11 cellular contexts compared by ENCODE assay signal in genomic region chr1:245956225-245956624, GRCh38.
A peak's percentile ranks its signal among the peaks of the same experiment; 100 is the strongest.
DNase-seq lines count a peak whose midpoint lies in the region; ATAC-seq and TF ChIP-seq lines count a peak whose summit lies in the region.
"Had no signal": no experiment of that assay in that cellular context is flagged by ENCODE, and none has a peak within 500 bp of the region (broad histone marks: within the 10 kb centered on the region; RNA-seq: fewer than 3 reads in every experiment).

No MANE protein-coding gene starts in this region.

- peak; percentile 70 for ATAC-seq in CD4-positive, alpha-beta T cell (ENCODE audit: poor library complexity)
- no peak for ATAC-seq in HG03442 (IDR thresholded peaks at IDR 0.05; ENCODE audit: unreplicated experiment)
- no peak for ATAC-seq in HG03521 (IDR thresholded peaks at IDR 0.05; ENCODE audit: unreplicated experiment)
- no peak for ATAC-seq in GM19455 (IDR thresholded peaks at IDR 0.05; ENCODE audit: unreplicated experiment)

- H3K36me3 Mint-ChIP-seq in CD4-positive, alpha-beta T cell (ENCODE audit: low read depth): no peaks in the 10 kb centered on the region

- H3K4me1 Mint-ChIP-seq in CD4-positive, alpha-beta T cell (ENCODE audit: low read depth): peaks cover 36% of the 10 kb centered on the region

- H3K27me3 ChIP-seq in CD4-positive, alpha-beta T cell (ENCODE audit: control insufficient read depth, insufficient read depth, low read length): no peaks in the 10 kb centered on the region
- H3K27me3 ChIP-seq: SJSA1 had no signal

- no peaks in the 10 kb centered on the region for H3K27me3 Mint-ChIP-seq in CD4-positive, alpha-beta T cell

- H3K27ac Mint-ChIP-seq in CD4-positive, alpha-beta T cell: no peak overlapping the region

- TF ChIP-seq CTCF in CD4-positive, alpha-beta T cell (IDR thresholded peaks at IDR 0.05): no peak

- CTCF ChIA-PET in CD4-positive, alpha-beta T cell (lab: Charles Lee): no interaction called here

- no peaks in the 10 kb centered on the region for H3K9me3 ChIP-seq in CD4-positive, alpha-beta T cell (ENCODE audit: control insufficient read depth, low read length)
- H3K9me3 ChIP-seq: SJSA1 had no signal

- POLR2A ChIA-PET in CD4-positive, alpha-beta T cell (lab: Charles Lee): interaction anchor here (0.7 to 0.8 kb wide), 2 partner anchors 13 to 15 kb away, joined by 3 to 5 read pairs; no protein-coding TSS in a partner anchor

- H3K27ac ChIP-seq in CD4-positive, alpha-beta T cell (ENCODE audit: low read depth, low read length): peak overlapping the region; percentile 24
- H3K27ac ChIP-seq: SJSA1 had no signal

- intact Hi-C loops in CD4-positive, alpha-beta T cell (cut with DNase I, micrococcal nuclease): no loop called here

- peak in 9 of 10 experiments; percentile 18 to 52 (median 30) for DNase-seq in CD4-positive, alpha-beta T cell
- DNase-seq in activated T-cell treated with anti-CD3 and anti-CD28 coated beads for 1 hour (ENCODE audit: low read depth) (peak; percentile 24), lung microvascular endothelial cell (ENCODE audit: low read depth in 2 of 2) (peak; percentile 87 to 93), ecto neural progenitor cell (ENCODE audit: low spot score) (no peak)
- DNase-seq: Kasumi-1, NCI-H2227 treated with DMSO at 0.1 percent for 48 hours had no signal

- H3K9me3 Mint-ChIP-seq in CD4-positive, alpha-beta T cell: no peaks in the 10 kb centered on the region

- H3K4me3 Mint-ChIP-seq in CD4-positive, alpha-beta T cell: no peak overlapping the region

TF ChIP-seq in PFSK-1, 5 proteins besides CTCF, POLR2A, EP300 and RAD21:
- TF ChIP-seq REST (IDR thresholded peaks at IDR 0.05; ENCODE audit: insufficient read depth in 1 of 2, low read depth in 2 of 2, low read length in 2 of 2) (no peak), FOXP2 (optimal IDR thresholded peaks at IDR 0.05; ENCODE audit: borderline replicate concordance, extremely low read depth, extremely low read length, insufficient read depth) (peak; percentile 21)
TF ChIP-seq in PFSK-1: peak in this region for 1.
